In genomic region chr5:7762267-7762666, GRCh38 we compare ENCODE assay signal across 15 cellular contexts.
DNase-seq lines count a peak whose midpoint lies in the region; ATAC-seq, FAIRE-seq and TF ChIP-seq lines count a peak whose summit lies in the region.
"Had no signal": no experiment of that assay in that cellular context is flagged by ENCODE, and none has a peak within 500 bp of the region (broad histone marks: within the 10 kb centered on the region; RNA-seq: fewer than 3 reads in every experiment).

No MANE protein-coding gene starts in this region.

- H3K27me3 ChIP-seq in endodermal cell (ENCODE audit: control insufficient read depth, insufficient read depth, low read length, poor library complexity, severe bottlenecking) = no peaks in the 10 kb centered on the region
- H3K27me3 ChIP-seq in small intestine (ENCODE audit: control insufficient read depth in 2 of 2, insufficient read depth in 2 of 2, low read length in 2 of 2) = no peaks in the 10 kb centered on the region
- H3K27me3 ChIP-seq: cardiac muscle cell, vagina had no signal

- H3K9me3 ChIP-seq in A549 = no peaks in the 10 kb centered on the region
- no peaks in the 10 kb centered on the region for H3K9me3 ChIP-seq in endodermal cell (ENCODE audit: control insufficient read depth, low read length)
- no peaks in the 10 kb centered on the region for H3K9me3 ChIP-seq in small intestine (ENCODE audit: control insufficient read depth, low read depth)
- H3K9me3 ChIP-seq: MG63, spleen, vagina had no signal

- TF ChIP-seq RAD21 in A549 (conservative IDR thresholded peaks at IDR 0.05 in 1 of 2, IDR thresholded peaks at IDR 0.05 in 1 of 2) = no peak

- no peak for TF ChIP-seq EP300 in A549 (IDR thresholded peaks at IDR 0.05)

- no peak for TF ChIP-seq POLR2A in A549 (IDR thresholded peaks at IDR 0.05; ENCODE audit: low read length)

- no peaks in the 10 kb centered on the region for H3K27me3 Mint-ChIP-seq in endodermal cell (ENCODE audit: insufficient read depth)
- H3K27me3 Mint-ChIP-seq in activated CD8-positive, alpha-beta memory T cell treated with anti-CD3 and anti-CD28 coated beads, Interleukin-2, amount 10 ng/mL, durations not matched to agents 7 days and 5 days = peaks cover 7% of the 10 kb centered on the region

- H3K36me3 ChIP-seq in endodermal cell (ENCODE audit: control insufficient read depth, insufficient read depth, low read length) = peaks cover 5% of the 10 kb centered on the region
- H3K36me3 ChIP-seq in small intestine (ENCODE audit: control insufficient read depth in 2 of 2, insufficient read depth in 2 of 2, low read length in 2 of 2) = no peaks in the 10 kb centered on the region
- H3K36me3 ChIP-seq: cardiac muscle cell, MG63, spleen, vagina had no signal

- FAIRE-seq in A549 (lab: Jason Lieb, UNC) (no peak), small intestine (lab: Jason Lieb, UNC) (no peak)

- H3K4me2 ChIP-seq in A549 = no peak overlapping the region

- H3K4me3 ChIP-seq in A549 = no peak overlapping the region
- no peak overlapping the region for H3K4me3 ChIP-seq in endodermal cell (ENCODE audit: low read length)
- no peak overlapping the region for H3K4me3 ChIP-seq in small intestine (ENCODE audit: low read depth in 1 of 2, low read length in 2 of 2)
- H3K4me3 ChIP-seq: cardiac muscle cell, MG63, spleen, vagina had no signal

- H3K4me1 ChIP-seq in A549 (no peaks in the 10 kb centered on the region), endodermal cell (ENCODE audit: control insufficient read depth, insufficient read depth, low read length) (peaks cover 6% of the 10 kb centered on the region), small intestine (ENCODE audit: control insufficient read depth in 2 of 2, insufficient read depth in 1 of 2, low read depth in 1 of 2, low read length in 1 of 2) (no peaks in the 10 kb centered on the region)
- H3K4me1 ChIP-seq: spleen had no signal

- peaks cover 16% of the 10 kb centered on the region for H3K36me3 Mint-ChIP-seq in endodermal cell (ENCODE audit: low read depth)
- no peaks in the 10 kb centered on the region for H3K36me3 Mint-ChIP-seq in activated CD8-positive, alpha-beta memory T cell treated with anti-CD3 and anti-CD28 coated beads, Interleukin-2, amount 10 ng/mL, durations not matched to agents 7 days and 5 days
- H3K36me3 Mint-ChIP-seq: naive B cell had no signal

- no peak for TF ChIP-seq CTCF in A549 (IDR thresholded peaks at IDR 0.05)
- peak; percentile 64 for TF ChIP-seq CTCF in endodermal cell (conservative IDR thresholded peaks at IDR 0.05)

- ATAC-seq in A549 = peak; percentile 17 to 36; a peak in 2 of 6 replicates
- ATAC-seq in GM18868 (IDR thresholded peaks at IDR 0.05; ENCODE audit: unreplicated experiment) = peak; percentile 86
- ATAC-seq in activated CD8-positive, alpha-beta memory T cell treated with anti-CD3 and anti-CD28 coated beads, Interleukin-2, amount 10 ng/mL, durations not matched to agents 7 days and 5 days = no peak

- POLR2A ChIA-PET in A549 (lab: Yijun Ruan, JAX) = no interaction called here

- no peaks in the 10 kb centered on the region for H3K9me3 Mint-ChIP-seq in endodermal cell
- H3K9me3 Mint-ChIP-seq in activated CD8-positive, alpha-beta memory T cell treated with anti-CD3 and anti-CD28 coated beads, Interleukin-2, amount 10 ng/mL, durations not matched to agents 7 days and 5 days (ENCODE audit: low read depth) = no peaks in the 10 kb centered on the region

- no peak overlapping the region for H3K9ac ChIP-seq in endodermal cell (ENCODE audit: extremely low read depth, low read length, poor library complexity, severe bottlenecking)

- H3K27ac ChIP-seq in A549 = no peak overlapping the region
- H3K27ac ChIP-seq in endodermal cell (ENCODE audit: low read depth, low read length) = no peak overlapping the region
- H3K27ac ChIP-seq in small intestine (ENCODE audit: low read depth in 1 of 2, low read length in 1 of 2) = no peak overlapping the region
- H3K27ac ChIP-seq: cardiac muscle cell, spleen, vagina had no signal

- H3K4me1 Mint-ChIP-seq in endodermal cell = peaks cover 6% of the 10 kb centered on the region
- H3K4me1 Mint-ChIP-seq in activated CD8-positive, alpha-beta memory T cell treated with anti-CD3 and anti-CD28 coated beads, Interleukin-2, amount 10 ng/mL, durations not matched to agents 7 days and 5 days = no peaks in the 10 kb centered on the region

- no peak overlapping the region for H3K4me3 Mint-ChIP-seq in endodermal cell
- H3K4me3 Mint-ChIP-seq in activated CD8-positive, alpha-beta memory T cell treated with anti-CD3 and anti-CD28 coated beads, Interleukin-2, amount 10 ng/mL, durations not matched to agents 7 days and 5 days = no peak overlapping the region
- H3K4me3 Mint-ChIP-seq: naive B cell had no signal

- no peak overlapping the region for H3K27ac Mint-ChIP-seq in endodermal cell
- H3K27ac Mint-ChIP-seq in activated CD8-positive, alpha-beta memory T cell treated with anti-CD3 and anti-CD28 coated beads, Interleukin-2, amount 10 ng/mL, durations not matched to agents 7 days and 5 days = no peak overlapping the region

- DNase-seq in A549 (ENCODE audit: low read depth in 1 of 2, low spot score in 1 of 2) (no peak), NCI-H2107 (lab: John Stamatoyannopoulos, UW) (peak; percentile 64), endodermal cell (peak; percentile 72), activated gamma-delta T cell (lab: John Stamatoyannopoulos, UW) (no peak), small intestine (no peak)
- no peak for DNase-seq in stimulated activated naive CD4-positive, alpha-beta T cell treated with Interleukin-2 at 50 U/mL for 16 hours (lab: John Stamatoyannopoulos, UW)
- DNase-seq in activated CD8-positive, alpha-beta memory T cell treated with anti-CD3 and anti-CD28 coated beads, Interleukin-2, amount 10 ng/mL, durations not matched to agents 7 days and 5 days = no peak
- DNase-seq: activated CD4-positive, alpha-beta T cell treated with anti-CD3 and anti-CD28 coated beads, Interleukin-2, amount 50 U/mL, for 1 hour; activated naive CD4-positive, alpha-beta T cell; MG63; naive B cell; spleen had no signal

- CTCF ChIA-PET in A549 (lab: Yijun Ruan, JAX) = interaction anchor here (1.2 kb wide), 1 partner anchor 16 kb away, joined by 8 read pairs; no protein-coding TSS in a partner anchor
- CTCF ChIA-PET in activated CD8-positive, alpha-beta memory T cell treated with anti-CD3 and anti-CD28 coated beads, Interleukin-2, amount 10 ng/mL, durations not matched to agents 7 days and 5 days (lab: Charles Lee) = no interaction called here

- WGBS in A549 (ENCODE audit: missing lambda C conversion rate) = 11% methylated on average over 2 of the region's 2 CpGs
- 92 to 100% methylated on average over 2 of the region's 2 CpGs for WGBS in endodermal cell (ENCODE audit: insufficient coverage in 1 of 2, insufficient read length in 1 of 2), 2 experiments
- WGBS in small intestine, 3 donors = 61 to 79% (median 65%) methylated on average over 2 of the region's 2 CpGs

TF ChIP-seq in A549, 52 proteins besides CTCF, POLR2A, EP300 and RAD21:
- TF ChIP-seq SMC3 (IDR thresholded peaks at IDR 0.05) = no peak
- TF ChIP-seq, protein P1, sequence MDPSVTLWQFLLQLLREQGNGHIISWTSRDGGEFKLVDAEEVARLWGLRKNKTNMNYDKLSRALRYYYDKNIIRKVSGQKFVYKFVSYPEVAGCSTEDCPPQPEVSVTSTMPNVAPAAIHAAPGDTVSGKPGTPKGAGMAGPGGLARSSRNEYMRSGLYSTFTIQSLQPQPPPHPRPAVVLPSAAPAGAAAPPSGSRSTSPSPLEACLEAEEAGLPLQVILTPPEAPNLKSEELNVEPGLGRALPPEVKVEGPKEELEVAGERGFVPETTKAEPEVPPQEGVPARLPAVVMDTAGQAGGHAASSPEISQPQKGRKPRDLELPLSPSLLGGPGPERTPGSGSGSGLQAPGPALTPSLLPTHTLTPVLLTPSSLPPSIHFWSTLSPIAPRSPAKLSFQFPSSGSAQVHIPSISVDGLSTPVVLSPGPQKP (IDR thresholded peaks at IDR 0.05; ENCODE audit: low read depth, low read length) = no peak
- no peak for TF ChIP-seq SREBF2 (IDR thresholded peaks at IDR 0.05)
- TF ChIP-seq FOXS1 (CRISPR knock-in tag; IDR thresholded peaks at IDR 0.05) = no peak
- TF ChIP-seq TFCP2L1 (CRISPR knock-in tag; IDR thresholded peaks at IDR 0.05) = no peak
- no peak for TF ChIP-seq ATOH8 (CRISPR knock-in tag; IDR thresholded peaks at IDR 0.05; ENCODE audit: low read depth)
- no peak for TF ChIP-seq EHMT2 (IDR thresholded peaks at IDR 0.05; ENCODE audit: low read depth)
- TF ChIP-seq ZC3H11A (IDR thresholded peaks at IDR 0.05) = no peak
- no peak for TF ChIP-seq HEYL (CRISPR knock-in tag; IDR thresholded peaks at IDR 0.05)
- no peak for TF ChIP-seq MAZ (IDR thresholded peaks at IDR 0.05; ENCODE audit: borderline replicate concordance, low read depth, low read length)
- no peak for TF ChIP-seq BHLHE40 (IDR thresholded peaks at IDR 0.05; ENCODE audit: low read depth, low read length)
- TF ChIP-seq PHF8 (IDR thresholded peaks at IDR 0.05; ENCODE audit: borderline replicate concordance, low read depth) = no peak
- TF ChIP-seq, protein P2, sequence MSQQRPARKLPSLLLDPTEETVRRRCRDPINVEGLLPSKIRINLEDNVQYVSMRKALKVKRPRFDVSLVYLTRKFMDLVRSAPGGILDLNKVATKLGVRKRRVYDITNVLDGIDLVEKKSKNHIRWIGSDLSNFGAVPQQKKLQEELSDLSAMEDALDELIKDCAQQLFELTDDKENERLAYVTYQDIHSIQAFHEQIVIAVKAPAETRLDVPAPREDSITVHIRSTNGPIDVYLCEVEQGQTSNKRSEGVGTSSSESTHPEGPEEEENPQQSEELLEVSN (IDR thresholded peaks at IDR 0.05; ENCODE audit: borderline replicate concordance, low read depth) = no peak
- TF ChIP-seq CBX2 (IDR thresholded peaks at IDR 0.05; ENCODE audit: borderline replicate concordance, low read depth) = no peak
- TF ChIP-seq TP53 (CRISPR knock-in tag; IDR thresholded peaks at IDR 0.05) = no peak
- no peak for TF ChIP-seq ZSCAN20 (CRISPR knock-in tag; IDR thresholded peaks at IDR 0.05)

Comparison
In these comparisons a context has a peak if more than half of its experiments do, and no peak if none do; other contexts are left out.
1. DNase-seq: peak in NCI-H2107 (single experiment) and endodermal cell (single experiment); none in A549 (0 of 2), stimulated activated naive CD4-positive, alpha-beta T cell treated with Interleukin-2 at 50 U/mL for 16 hours (single experiment), activated CD8-positive, alpha-beta memory T cell treated with anti-CD3 and anti-CD28 coated beads, Interleukin-2, amount 10 ng/mL, durations not matched to agents 7 days and 5 days (single experiment), activated gamma-delta T cell (single experiment) and small intestine (single experiment).